Comparison of ENCODE assay signal across 1 cellular context in genomic region chr9:75876999-75877647, GRCh38.
TF ChIP-seq lines count a peak whose summit lies in the region.

No MANE protein-coding gene starts in this region.

TF ChIP-seq in HEK293, 187 proteins besides CTCF, POLR2A, EP300 and RAD21 (continued from another document):
- TF ChIP-seq ZBTB20 (tag by site-specific recombination; IDR thresholded peaks at IDR 0.05) = no peak
- 0 out of 2 replicates have a peak, but pooled peaks have one; percentile 40 for TF ChIP-seq ZBTB21 (tag by site-specific recombination; IDR thresholded peaks at IDR 0.05)
- TF ChIP-seq BCL11B (tag by site-specific recombination; IDR thresholded peaks at IDR 0.05; ENCODE audit: low read depth) = peak; percentile 32; the same call in 1 of the 2 replicates
- no peak for TF ChIP-seq ZNF560 (tag by site-specific recombination; IDR thresholded peaks at IDR 0.05; ENCODE audit: borderline replicate concordance)
- no peak for TF ChIP-seq YY1 (tag by site-specific recombination; IDR thresholded peaks at IDR 0.05)
- TF ChIP-seq ZNF140 (tag by site-specific recombination; IDR thresholded peaks at IDR 0.05) = no peak
- TF ChIP-seq BCL11A (tag by site-specific recombination; IDR thresholded peaks at IDR 0.05; ENCODE audit: low read depth) = peak; percentile 87
- peak; percentile 69; the same call in 1 of the 2 replicates for TF ChIP-seq KLF17 (tag by site-specific recombination; IDR thresholded peaks at IDR 0.05)
- TF ChIP-seq TSHZ1 (tag by site-specific recombination; IDR thresholded peaks at IDR 0.05; ENCODE audit: borderline replicate concordance) = peak; percentile 85
- TF ChIP-seq PATZ1 (tag by site-specific recombination; IDR thresholded peaks at IDR 0.05) = no peak
- TF ChIP-seq ZFHX2 (tag by site-specific recombination; conservative IDR thresholded peaks at IDR 0.05) = 0 out of 2 replicates have a peak, but pooled peaks have one; percentile 27
- peak; percentile 66; the same call in 1 of the 2 replicates for TF ChIP-seq INSM2 (tag by site-specific recombination; IDR thresholded peaks at IDR 0.05)
- TF ChIP-seq ZNF707 (tag by site-specific recombination; IDR thresholded peaks at IDR 0.05) = no peak
- TF ChIP-seq IKZF3 (tag by site-specific recombination; IDR thresholded peaks at IDR 0.05) = 0 out of 2 replicates have a peak, but pooled peaks have one; percentile 30
- TF ChIP-seq ZEB2 (tag by site-specific recombination; IDR thresholded peaks at IDR 0.05) = peak; percentile 70; the same call in 1 of the 2 replicates
- no peak for TF ChIP-seq PRDM4 (tag by site-specific recombination; IDR thresholded peaks at IDR 0.05)
- TF ChIP-seq ZNF366 (tag by site-specific recombination; conservative IDR thresholded peaks at IDR 0.05) = peak; percentile 68
- no peak for TF ChIP-seq ZNF660 (tag by site-specific recombination; IDR thresholded peaks at IDR 0.05)
- TF ChIP-seq ZNF398 (tag by site-specific recombination; IDR thresholded peaks at IDR 0.05) = no peak
- peak; percentile 51; the same call in 1 of the 2 replicates for TF ChIP-seq ZNF2 (tag by site-specific recombination; IDR thresholded peaks at IDR 0.05)
- TF ChIP-seq ZIC2 (tag by site-specific recombination; IDR thresholded peaks at IDR 0.05) = no peak
